Comparison of ENCODE assay signal across 9 cellular contexts in genomic region chr7:2838873-2839578, GRCh38. TPM values are rescaled to one million over a fixed set of nuclear protein-coding genes. Genes with fewer than 3 reads are reported as not detected.
DNase-seq lines count a peak whose midpoint lies in the region; ATAC-seq and TF ChIP-seq lines count a peak whose summit lies in the region.
"Had no signal": no experiment of that assay in that cellular context is flagged by ENCODE, and none has a peak within 500 bp of the region (broad histone marks: within the 10 kb centered on the region; RNA-seq: fewer than 3 reads in every experiment).

No MANE protein-coding gene starts in this region.

- H3K4me3 ChIP-seq in GM12865 (ENCODE audit: low read depth, low read length) (no peak overlapping the region), psoas muscle (no peak overlapping the region), upper lobe of left lung (no peak overlapping the region)

- H3K27ac Mint-ChIP-seq in effector memory CD8-positive, alpha-beta T cell = peak overlapping the region in 1 of 2 donors; percentile 37
- H3K27ac Mint-ChIP-seq in activated CD4-positive, alpha-beta T cell treated with anti-CD3 and anti-CD28 coated beads for 36 hours = no peak overlapping the region

- TF ChIP-seq POLR2A in upper lobe of left lung (IDR thresholded peaks at IDR 0.05) = no peak

- H3K9me3 Mint-ChIP-seq in effector memory CD8-positive, alpha-beta T cell = no peaks in the 10 kb centered on the region
- H3K9me3 Mint-ChIP-seq in activated CD4-positive, alpha-beta T cell treated with anti-CD3 and anti-CD28 coated beads for 36 hours (ENCODE audit: low read depth) = no peaks in the 10 kb centered on the region

- H3K36me3 ChIP-seq in psoas muscle (ENCODE audit: insufficient read depth in 1 of 2, low read depth in 1 of 2) (peaks cover 0 to 32% of the 10 kb centered on the region in 2 donors), upper lobe of left lung (peaks cover 0 to 3% (median 0%) of the 10 kb centered on the region in 4 donors)

- POLR2A ChIA-PET in activated CD4-positive, alpha-beta T cell treated with anti-CD3 and anti-CD28 coated beads for 36 hours (lab: Charles Lee) = no interaction called here

- H3K4me3 Mint-ChIP-seq in effector memory CD8-positive, alpha-beta T cell = no peak overlapping the region
- H3K4me3 Mint-ChIP-seq in activated CD4-positive, alpha-beta T cell treated with anti-CD3 and anti-CD28 coated beads for 36 hours = no peak overlapping the region

- peak; percentile 68 for ATAC-seq in HG03432 (IDR thresholded peaks at IDR 0.05; ENCODE audit: unreplicated experiment)
- peak; percentile 13 for ATAC-seq in effector memory CD8-positive, alpha-beta T cell (replicated peaks)
- no peak for ATAC-seq in psoas muscle
- no peak for ATAC-seq in upper lobe of left lung (ENCODE audit: low FRiP score in 2 of 2)
- no peak for ATAC-seq in activated CD4-positive, alpha-beta T cell treated with anti-CD3 and anti-CD28 coated beads for 36 hours
- no peak for ATAC-seq in left lobe of liver

- H3K27ac ChIP-seq in psoas muscle (no peak overlapping the region), upper lobe of left lung (no peak overlapping the region)

- DNase-seq in GM12865 (ENCODE audit: low read depth) (peak; percentile 60), GM20000 (ENCODE audit: low spot score) (peak; percentile 42), psoas muscle (no peak), upper lobe of left lung (no peak), left lobe of liver (ENCODE audit: low spot score) (no peak)
- no peak for DNase-seq in effector memory CD8-positive, alpha-beta T cell
- DNase-seq in activated CD4-positive, alpha-beta T cell treated with anti-CD3 and anti-CD28 coated beads for 36 hours = no peak
- DNase-seq: stimulated activated naive CD4-positive, alpha-beta T cell had no signal

- H3K9me3 ChIP-seq in psoas muscle (no peaks in the 10 kb centered on the region), upper lobe of left lung (no peaks in the 10 kb centered on the region)

- H3K27me3 ChIP-seq in psoas muscle (ENCODE audit: insufficient read depth in 3 of 3, low read length in 2 of 3) (no peaks in the 10 kb centered on the region), upper lobe of left lung (no peaks in the 10 kb centered on the region)

- intact Hi-C loops in psoas muscle (cut with DNase I) = no loop called here
- intact Hi-C loops in activated CD4-positive, alpha-beta T cell treated with anti-CD3 and anti-CD28 coated beads for 36 hours (cut with DNase I, micrococcal nuclease) = no loop called here

- no peaks in the 10 kb centered on the region for H3K27me3 Mint-ChIP-seq in effector memory CD8-positive, alpha-beta T cell
- H3K27me3 Mint-ChIP-seq in activated CD4-positive, alpha-beta T cell treated with anti-CD3 and anti-CD28 coated beads for 36 hours = no peaks in the 10 kb centered on the region

- H3K4me1 ChIP-seq in psoas muscle (peaks cover 26% of the 10 kb centered on the region), upper lobe of left lung (peaks cover 24 to 60% (median 33%) of the 10 kb centered on the region in 4 donors)

- no peak for TF ChIP-seq EP300 in upper lobe of left lung (IDR thresholded peaks at IDR 0.05)

- CTCF ChIA-PET in activated CD4-positive, alpha-beta T cell treated with anti-CD3 and anti-CD28 coated beads for 36 hours (lab: Charles Lee) = interaction anchor here (1.6 kb wide), 1 partner anchor 26 kb away, joined by 4 read pairs; no protein-coding TSS in a partner anchor

- peaks cover 27 to 57% of the 10 kb centered on the region in 2 donors for H3K4me1 Mint-ChIP-seq in effector memory CD8-positive, alpha-beta T cell (ENCODE audit: low read depth in 2 of 2)
- H3K4me1 Mint-ChIP-seq in activated CD4-positive, alpha-beta T cell treated with anti-CD3 and anti-CD28 coated beads for 36 hours = peaks cover 38% of the 10 kb centered on the region

- TF ChIP-seq CTCF in GM12865 (IDR thresholded peaks at IDR 0.05; ENCODE audit: insufficient read depth, low read depth, low read length, missing control alignments) = no peak
- no peak for TF ChIP-seq CTCF in GM20000 (IDR thresholded peaks at IDR 0.05; ENCODE audit: extremely low read depth, missing control alignments)
- no peak for TF ChIP-seq CTCF in psoas muscle (IDR thresholded peaks at IDR 0.05)
- TF ChIP-seq CTCF in upper lobe of left lung (IDR thresholded peaks at IDR 0.05) = no peak

- WGBS in psoas muscle, 3 donors = 80 to 89% (median 88%) methylated on average over 13 of the region's 13 CpGs
- 80 to 82% methylated on average over 13 of the region's 13 CpGs for WGBS in upper lobe of left lung, 2 donors

- peaks cover 15% of the 10 kb centered on the region for H3K36me3 Mint-ChIP-seq in effector memory CD8-positive, alpha-beta T cell (ENCODE audit: insufficient read depth)
- H3K36me3 Mint-ChIP-seq in activated CD4-positive, alpha-beta T cell treated with anti-CD3 and anti-CD28 coated beads for 36 hours (ENCODE audit: low read depth) = peaks cover 16% of the 10 kb centered on the region

RNA-seq across cellular contexts. Expression of gene GNA12, which starts 5.1 kb away (rescaled TPM):
- total RNA-seq in psoas muscle (10 to 100 TPM; 14.6 to 20.2 (median 15.0) TPM), upper lobe of left lung (10 to 100 TPM; 24.0 to 52.3 (median 35.7) TPM), left lobe of liver (16.2 TPM)
- polyA plus RNA-seq in psoas muscle = 10 to 100 TPM in 2 of 3 donors, 1 to 10 TPM in 1; 7.1 to 19.3 (median 17.6) TPM
- 10 to 100 TPM; 19.5 to 22.6 TPM for total RNA-seq in activated CD4-positive, alpha-beta T cell treated with anti-CD3 and anti-CD28 coated beads for 36 hours

Comparison
In these comparisons a context has a peak if more than half of its experiments do, and no peak if none do; other contexts are left out.
1. DNase-seq: peak in GM12865 (single experiment) and GM20000 (single experiment); none in effector memory CD8-positive, alpha-beta T cell (0 of 3), psoas muscle (0 of 2), upper lobe of left lung (0 of 2), activated CD4-positive, alpha-beta T cell treated with anti-CD3 and anti-CD28 coated beads for 36 hours (single experiment) and left lobe of liver (single experiment).
2. ATAC-seq: peak in HG03432 (single experiment) and effector memory CD8-positive, alpha-beta T cell (single experiment); none in psoas muscle (0 of 4), upper lobe of left lung (0 of 2), activated CD4-positive, alpha-beta T cell treated with anti-CD3 and anti-CD28 coated beads for 36 hours (single experiment) and left lobe of liver (single experiment).